1 cellular context compared by ENCODE assay signal in genomic region chr16:30446203-30446595, GRCh38.
TF ChIP-seq lines count a peak whose summit lies in the region.

No MANE protein-coding gene starts in this region.

TF ChIP-seq in endothelial cell of umbilical vein, 7 proteins besides CTCF, POLR2A, EP300 and RAD21:
- TF ChIP-seq EZH2 (IDR thresholded peaks at IDR 0.05; ENCODE audit: borderline replicate concordance, low read depth, low read length, severe bottlenecking) (no peak), MYC (IDR thresholded peaks at IDR 0.05; ENCODE audit: low read depth, low read length) (no peak), JUN (IDR thresholded peaks at IDR 0.05; ENCODE audit: borderline replicate concordance, insufficient read depth, insufficient read length, low read depth) (no peak), POLR2AphosphoS5 (IDR thresholded peaks at IDR 0.05; ENCODE audit: insufficient read depth, low read depth, low read length) (no peak), FOS (IDR thresholded peaks at IDR 0.05; ENCODE audit: borderline replicate concordance, insufficient read depth, low read length) (no peak), MAX (IDR thresholded peaks at IDR 0.05; ENCODE audit: insufficient read depth, insufficient read length) (no peak), GATA2 (IDR thresholded peaks at IDR 0.05; ENCODE audit: insufficient read depth, insufficient read length, low read depth, low read length) (no peak)
